ENCODE assay signal across 8 cellular contexts in the genomic region with DNA sequence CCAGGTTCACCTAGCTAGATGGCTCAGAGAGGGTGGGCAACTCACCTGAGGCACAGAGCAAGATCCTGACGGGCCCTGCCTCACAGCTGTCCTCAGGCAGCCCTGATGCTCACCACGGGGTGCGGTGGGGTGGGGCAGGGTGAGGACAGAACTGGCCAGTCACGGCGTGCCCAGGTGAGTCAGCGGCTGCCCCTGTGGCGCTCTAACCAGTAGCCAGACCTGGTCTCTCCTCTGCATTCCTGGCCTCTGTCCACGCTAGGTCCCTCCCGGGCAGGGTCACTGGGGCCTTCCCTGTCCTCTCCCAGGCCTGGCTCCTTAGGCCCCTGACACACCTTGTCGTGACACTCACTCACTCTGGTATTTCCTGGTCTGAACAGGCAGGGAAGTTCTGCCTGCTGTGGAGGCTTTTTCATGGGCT. TPM values are rescaled to one million over a fixed set of nuclear protein-coding genes. Genes with fewer than 3 reads are reported as not detected.
DNase-seq lines count a peak whose midpoint lies in the region; ATAC-seq and TF ChIP-seq lines count a peak whose summit lies in the region.

No MANE protein-coding gene starts in this region.

- DNase-seq in DMS53 (lab: John Stamatoyannopoulos, UW) (peak; percentile 69), DMS53 treated with DMSO at 0.1 percent for 48 hours (lab: John Stamatoyannopoulos, UW; ENCODE audit: unreplicated experiment) (no peak), kidney epithelial cell (ENCODE audit: low read depth) (peak; percentile 47), SKM-1 treated with dmso at 0.1 percent for 144 hours (lab: John Stamatoyannopoulos, UW; ENCODE audit: unreplicated experiment) (no peak)
- DNase-seq in activated CD8-positive, alpha-beta T cell treated with anti-CD3 and anti-CD28 coated beads for 36 hours: peak; percentile 17
- no peak for DNase-seq in stimulated activated naive CD8-positive, alpha-beta T cell treated with anti-CD3 and anti-CD28 coated beads, Interleukin-15, amount 100 ng/mL, for 72 hours

- intact Hi-C loops in activated CD8-positive, alpha-beta T cell treated with anti-CD3 and anti-CD28 coated beads for 36 hours (cut with micrococcal nuclease): no loop called here

- ATAC-seq in activated CD8-positive, alpha-beta T cell treated with anti-CD3 and anti-CD28 coated beads for 36 hours: no peak
- no peak for ATAC-seq in stimulated activated naive CD8-positive, alpha-beta T cell treated with anti-CD3 and anti-CD28 coated beads, Interleukin-15, amount 100 ng/mL, for 72 hours
- ATAC-seq in GM21526 (IDR thresholded peaks at IDR 0.05; ENCODE audit: low FRiP score, unreplicated experiment) (no peak), GM21529 (IDR thresholded peaks at IDR 0.05; ENCODE audit: unreplicated experiment) (no peak)

- POLR2A ChIA-PET in activated CD8-positive, alpha-beta T cell treated with anti-CD3 and anti-CD28 coated beads for 36 hours (lab: Charles Lee): interaction anchor here (0.9 kb wide), 1 partner anchor 10 kb away, joined by 3 read pairs; no protein-coding TSS in a partner anchor

- no peaks in the 10 kb centered on the region for H3K27me3 Mint-ChIP-seq in activated CD8-positive, alpha-beta T cell treated with anti-CD3 and anti-CD28 coated beads for 36 hours
- peaks cover 19% of the 10 kb centered on the region for H3K27me3 Mint-ChIP-seq in stimulated activated naive CD8-positive, alpha-beta T cell treated with anti-CD3 and anti-CD28 coated beads, Interleukin-15, amount 100 ng/mL, for 72 hours

- no peak overlapping the region for H3K27ac Mint-ChIP-seq in activated CD8-positive, alpha-beta T cell treated with anti-CD3 and anti-CD28 coated beads for 36 hours
- H3K27ac Mint-ChIP-seq in stimulated activated naive CD8-positive, alpha-beta T cell treated with anti-CD3 and anti-CD28 coated beads, Interleukin-15, amount 100 ng/mL, for 72 hours: no peak overlapping the region

- H3K36me3 Mint-ChIP-seq in activated CD8-positive, alpha-beta T cell treated with anti-CD3 and anti-CD28 coated beads for 36 hours (ENCODE audit: low read depth): no peaks in the 10 kb centered on the region

- H3K9me3 Mint-ChIP-seq in activated CD8-positive, alpha-beta T cell treated with anti-CD3 and anti-CD28 coated beads for 36 hours: no peaks in the 10 kb centered on the region
- H3K9me3 Mint-ChIP-seq in stimulated activated naive CD8-positive, alpha-beta T cell treated with anti-CD3 and anti-CD28 coated beads, Interleukin-15, amount 100 ng/mL, for 72 hours: no peaks in the 10 kb centered on the region

- no peaks in the 10 kb centered on the region for H3K27me3 ChIP-seq in kidney epithelial cell (ENCODE audit: control insufficient read depth, insufficient read depth, low read length)

- H3K36me3 ChIP-seq in kidney epithelial cell (ENCODE audit: control insufficient read depth, insufficient read depth, low read length): no peaks in the 10 kb centered on the region

- peak overlapping the region; percentile 58 for H3K4me3 ChIP-seq in kidney epithelial cell (ENCODE audit: low read depth, low read length)

- CTCF ChIA-PET in activated CD8-positive, alpha-beta T cell treated with anti-CD3 and anti-CD28 coated beads for 36 hours (lab: Charles Lee): interaction anchor here (1.0 to 1.8 kb wide), 5 partner anchors 10 to 204 kb away, joined by 3 to 5 read pairs (median 4); no protein-coding TSS in a partner anchor

- peaks cover 29% of the 10 kb centered on the region for H3K4me1 Mint-ChIP-seq in activated CD8-positive, alpha-beta T cell treated with anti-CD3 and anti-CD28 coated beads for 36 hours (ENCODE audit: low read depth)
- H3K4me1 Mint-ChIP-seq in stimulated activated naive CD8-positive, alpha-beta T cell treated with anti-CD3 and anti-CD28 coated beads, Interleukin-15, amount 100 ng/mL, for 72 hours: peaks cover 48% of the 10 kb centered on the region

- no peak for TF ChIP-seq CTCF in activated CD8-positive, alpha-beta T cell treated with anti-CD3 and anti-CD28 coated beads for 36 hours (IDR thresholded peaks at IDR 0.05)
- TF ChIP-seq CTCF in kidney epithelial cell (IDR thresholded peaks at IDR 0.05; ENCODE audit: insufficient read depth, low read length, poor library complexity, severe bottlenecking): no peak

- peak overlapping the region; percentile 70 for H3K4me3 Mint-ChIP-seq in activated CD8-positive, alpha-beta T cell treated with anti-CD3 and anti-CD28 coated beads for 36 hours
- peak overlapping the region; percentile 76 to 80 for H3K4me3 Mint-ChIP-seq in stimulated activated naive CD8-positive, alpha-beta T cell treated with anti-CD3 and anti-CD28 coated beads, Interleukin-15, amount 100 ng/mL, for 72 hours

RNA-seq across cellular contexts. Expression of a gene that starts 0.9 kb away (rescaled TPM):
- total RNA-seq in activated CD8-positive, alpha-beta T cell treated with anti-CD3 and anti-CD28 coated beads for 36 hours: 1 to 10 TPM; 1.7 to 2.0 TPM
- total RNA-seq in kidney epithelial cell: 23.7 and 30.9 TPM in 2 replicates

RNA-seq across cellular contexts. Expression of a gene that starts 8.6 kb away (rescaled TPM):
- total RNA-seq in activated CD8-positive, alpha-beta T cell treated with anti-CD3 and anti-CD28 coated beads for 36 hours: under 1 TPM; 0.81 to 0.90 TPM
- total RNA-seq in kidney epithelial cell: 1.3 and 1.9 TPM in 2 replicates

RNA-seq across cellular contexts. Expression of a gene that starts 25.1 kb away (rescaled TPM):
- total RNA-seq in activated CD8-positive, alpha-beta T cell treated with anti-CD3 and anti-CD28 coated beads for 36 hours: not detected
- 0.07 and 0.29 TPM in 2 replicates for total RNA-seq in kidney epithelial cell

Comparison
In these comparisons a context has a peak if more than half of its experiments do, and no peak if none do; other contexts are left out.
1. DNase-seq: peak in DMS53 (single experiment), activated CD8-positive, alpha-beta T cell treated with anti-CD3 and anti-CD28 coated beads for 36 hours (single experiment) and kidney epithelial cell (single experiment); none in DMS53 treated with DMSO at 0.1 percent for 48 hours (single experiment), stimulated activated naive CD8-positive, alpha-beta T cell treated with anti-CD3 and anti-CD28 coated beads, Interleukin-15, amount 100 ng/mL, for 72 hours (0 of 2) and SKM-1 treated with dmso at 0.1 percent for 144 hours (single experiment).